ENCODE assay signal across 22 cellular contexts in genomic region chr10:16425449-16425848, GRCh38.
"Had no signal": no experiment of that assay in that cellular context is flagged by ENCODE, and none has a peak within 500 bp of the region (broad histone marks: within the 10 kb centered on the region; RNA-seq: fewer than 3 reads in every experiment).

No MANE protein-coding gene starts in this region.

- H3K27ac Mint-ChIP-seq: mesothelial cell of epicardium; naive B cell; natural killer cell treated with Interleukin-12 subunit alpha and Interleukin-12 subunit beta and Interleukin-15 and Interleukin-18, amount 100 ng/mL, for 72 hours; type B pancreatic cell had no signal

- DNase-seq: effector CD4-positive, alpha-beta T cell; kidney; left cardiac atrium; left lung; mesenchymal stem cell; mucosa of descending colon; naive B cell; stimulated activated naive CD4-positive, alpha-beta T cell; stimulated activated naive CD8-positive, alpha-beta T cell treated with anti-CD3 and anti-CD28 coated beads, Interleukin-15, amount 100 ng/mL, for 72 hours; testis; tibial artery had no signal

- H3K4me1 ChIP-seq: left lung, prostate gland, right atrium auricular region, testis, tibial artery had no signal

- H3K4me3 Mint-ChIP-seq: mesothelial cell of epicardium; naive B cell; natural killer cell treated with Interleukin-12 subunit alpha and Interleukin-12 subunit beta and Interleukin-15 and Interleukin-18, amount 100 ng/mL, for 72 hours; neural crest cell; stimulated activated naive CD8-positive, alpha-beta T cell treated with anti-CD3 and anti-CD28 coated beads, Interleukin-15, amount 100 ng/mL, for 72 hours; type B pancreatic cell had no signal

- H3K4me1 Mint-ChIP-seq: mesothelial cell of epicardium; naive B cell; neural crest cell; stimulated activated naive CD8-positive, alpha-beta T cell treated with anti-CD3 and anti-CD28 coated beads, Interleukin-15, amount 100 ng/mL, for 72 hours had no signal

- H3K9me3 ChIP-seq: left lung, mucosa of descending colon, neutrophil, prostate gland, right atrium auricular region, testis, tibial artery had no signal

- FAIRE-seq: colon, frontal cortex, kidney had no signal

- H3K9me3 Mint-ChIP-seq: natural killer cell treated with Interleukin-12 subunit alpha and Interleukin-12 subunit beta and Interleukin-15 and Interleukin-18, amount 100 ng/mL, for 72 hours had no signal

- H3K36me3 ChIP-seq: left lung, neutrophil, prostate gland, right atrium auricular region, tibial artery had no signal

- H3K27me3 Mint-ChIP-seq: stimulated activated naive CD8-positive, alpha-beta T cell treated with anti-CD3 and anti-CD28 coated beads, Interleukin-15, amount 100 ng/mL, for 72 hours had no signal

- ATAC-seq: left cardiac atrium; left lung; mucosa of descending colon; sciatic nerve; stimulated activated naive CD8-positive, alpha-beta T cell treated with anti-CD3 and anti-CD28 coated beads, Interleukin-15, amount 100 ng/mL, for 72 hours had no signal

- H3K27ac ChIP-seq: left lung, neutrophil, prostate gland, right atrium auricular region, testis, tibial artery had no signal

- H3K27me3 ChIP-seq: left lung, right atrium auricular region, testis had no signal

- H3K36me3 Mint-ChIP-seq: mesothelial cell of epicardium; natural killer cell treated with Interleukin-12 subunit alpha and Interleukin-12 subunit beta and Interleukin-15 and Interleukin-18, amount 100 ng/mL, for 72 hours; type B pancreatic cell had no signal

- H3K4me3 ChIP-seq: dorsolateral prefrontal cortex, left lung, mucosa of descending colon, prostate gland, right atrium auricular region, testis, tibial artery had no signal
